Comparison of ENCODE assay signal across 27 cellular contexts in the genomic region with DNA sequence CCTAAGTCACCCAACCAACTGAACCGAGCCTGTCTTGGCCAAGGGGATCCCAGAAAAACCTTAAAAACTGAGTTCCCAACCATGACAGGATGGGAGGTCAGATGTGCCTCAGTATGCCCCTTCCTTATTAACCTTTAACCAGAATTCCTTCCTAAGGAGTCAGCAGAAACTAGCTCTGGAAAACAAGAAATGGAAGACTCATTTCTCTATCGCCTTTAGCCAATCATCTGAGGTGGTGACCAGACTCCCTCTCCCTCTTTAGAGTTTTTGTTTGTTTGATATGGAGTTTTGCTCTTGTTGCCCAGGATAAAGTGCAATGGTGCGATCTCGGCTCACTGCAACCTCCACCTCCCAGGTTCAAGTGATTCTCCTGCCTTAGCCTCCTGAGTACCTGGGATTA. TPM values are rescaled to one million over a fixed set of nuclear protein-coding genes. Genes with fewer than 3 reads are reported as not detected.
"Had no signal": no experiment of that assay in that cellular context is flagged by ENCODE, and none has a peak within 500 bp of the region (broad histone marks: within the 10 kb centered on the region; RNA-seq: fewer than 3 reads in every experiment).

No MANE protein-coding gene starts in this region.

- H3K4me1 Mint-ChIP-seq: immature natural killer cell; mesothelial cell of epicardium; naive B cell; natural killer cell; nephron progenitor cell; neural progenitor cell; stimulated activated memory B cell treated with anti-CD40 and anti-IgM and Interleukin-4, amounts not matched to agents 10 μg/mL and 1 μg/mL and 100 μg/mL, for 72 hours had no signal

- H3K27me3 Mint-ChIP-seq: stimulated activated memory B cell treated with anti-CD40 and anti-IgM and Interleukin-4, amounts not matched to agents 10 μg/mL and 1 μg/mL and 100 μg/mL, for 72 hours; stimulated activated naive CD8-positive, alpha-beta T cell treated with anti-CD3 and anti-CD28 coated beads, Interleukin-15, amount 100 ng/mL, for 72 hours; type B pancreatic cell had no signal

- DNase-seq: hypothalamus; immature natural killer cell; kidney; left ventricle myocardium inferior; mesendoderm; naive B cell; natural killer cell; nephron progenitor cell; occipital lobe; psoas muscle; right lobe of liver; stimulated activated CD4-positive, alpha-beta T cell treated with anti-CD3 and anti-CD28 coated beads, Interleukin-1b, Interleukin-23, amount 100 ng/mL, for 48 hours; stimulated activated CD4-positive, alpha-beta T cell treated with anti-CD3 and anti-CD28 coated beads, Interleukin-2, amount 100 ng/mL, for 48 hours; stimulated activated CD4-positive, alpha-beta T cell treated with anti-CD3 and anti-CD28 coated beads, Interleukin-4, amount 100 ng/mL, for 4 hours; stimulated activated CD8-positive, alpha-beta memory T cell treated with anti-CD3 and anti-CD28 coated beads, Interleukin-4, amount 100 ng/mL, for 48 hours; stimulated activated naive CD4-positive, alpha-beta T cell treated with Interleukin-2 at 50 U/mL for 16 hours; stimulated activated naive CD8-positive, alpha-beta T cell treated with anti-CD3 and anti-CD28 coated beads, Interleukin-15, amount 100 ng/mL, for 72 hours; substantia nigra; uterus had no signal

- H3K27ac Mint-ChIP-seq: immature natural killer cell; mesothelial cell of epicardium; naive B cell; natural killer cell; nephron progenitor cell; neural progenitor cell; stimulated activated memory B cell treated with anti-CD40 and anti-IgM and Interleukin-4, amounts not matched to agents 10 μg/mL and 1 μg/mL and 100 μg/mL, for 72 hours; stimulated activated naive CD8-positive, alpha-beta T cell treated with anti-CD3 and anti-CD28 coated beads, Interleukin-15, amount 100 ng/mL, for 72 hours; type B pancreatic cell had no signal

- FAIRE-seq: islet of Langerhans, kidney had no signal

- H3K4me3 Mint-ChIP-seq: immature natural killer cell; mesothelial cell of epicardium; naive B cell; natural killer cell; nephron progenitor cell; neural progenitor cell; stimulated activated memory B cell treated with anti-CD40 and anti-IgM and Interleukin-4, amounts not matched to agents 10 μg/mL and 1 μg/mL and 100 μg/mL, for 72 hours; stimulated activated naive CD8-positive, alpha-beta T cell treated with anti-CD3 and anti-CD28 coated beads, Interleukin-15, amount 100 ng/mL, for 72 hours; type B pancreatic cell had no signal

- H3K36me3 Mint-ChIP-seq: immature natural killer cell; mesothelial cell of epicardium; naive B cell; natural killer cell; neural progenitor cell; stimulated activated memory B cell treated with anti-CD40 and anti-IgM and Interleukin-4, amounts not matched to agents 10 μg/mL and 1 μg/mL and 100 μg/mL, for 72 hours; type B pancreatic cell had no signal

- H3K9me3 Mint-ChIP-seq: immature natural killer cell; naive B cell; natural killer cell; stimulated activated memory B cell treated with anti-CD40 and anti-IgM and Interleukin-4, amounts not matched to agents 10 μg/mL and 1 μg/mL and 100 μg/mL, for 72 hours; type B pancreatic cell had no signal

RNA-seq across cellular contexts. Expression of gene SLC28A3, which starts 37.5 kb away (rescaled TPM):
- total RNA-seq: occipital lobe, osteocyte, psoas muscle, skeletal muscle tissue, temporal lobe had no signal
